ENCODE assay signal across 1 cellular context in the genomic region with DNA sequence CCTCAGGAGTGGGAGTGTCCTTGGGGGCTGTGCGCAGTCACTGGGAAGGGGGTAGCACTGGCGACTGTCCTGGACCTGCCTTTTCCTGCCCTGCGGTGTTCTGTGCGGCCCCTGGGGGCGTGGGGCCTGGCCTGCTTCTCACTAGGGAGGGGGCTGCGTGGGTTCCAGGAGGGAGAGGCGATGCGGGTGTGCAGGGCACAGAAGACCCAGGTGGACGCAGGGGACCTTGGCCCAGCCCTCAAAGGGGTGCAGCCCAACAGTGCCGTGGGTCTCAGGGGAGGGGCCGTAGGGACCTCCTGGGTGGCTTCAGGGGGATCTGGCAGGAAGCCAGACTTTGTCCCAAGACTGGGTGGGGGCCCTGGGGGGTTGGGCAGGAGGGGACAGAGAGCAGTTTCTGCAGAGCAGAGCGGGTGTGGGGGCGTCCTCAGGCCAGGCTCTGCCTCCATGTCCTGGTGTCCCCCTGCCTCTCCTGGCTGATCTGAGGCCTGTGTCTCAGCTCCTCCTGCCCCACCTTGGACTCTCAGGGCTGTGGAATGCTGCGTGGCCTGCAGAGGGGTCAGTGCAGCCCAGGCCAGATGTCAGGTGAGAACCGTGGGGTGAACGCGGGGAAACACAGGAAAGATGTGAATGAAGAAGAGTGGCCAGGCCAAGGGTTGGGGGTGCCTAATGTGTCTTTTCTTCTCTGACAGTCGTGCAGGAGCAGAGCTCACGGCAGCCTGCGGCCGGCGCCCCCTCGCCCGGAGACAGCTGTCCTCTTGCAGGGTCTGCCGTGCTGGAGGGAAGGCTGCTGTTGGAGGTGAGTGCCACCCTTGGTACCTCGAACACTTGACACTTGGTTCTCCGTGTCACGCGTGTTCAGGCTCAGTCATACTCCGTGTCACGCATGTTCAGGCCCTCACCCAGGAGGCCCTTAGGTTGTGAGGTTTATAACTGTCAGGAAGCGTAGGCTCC.
TF ChIP-seq lines count a peak whose summit lies in the region.

No MANE protein-coding gene starts in this region.

TF ChIP-seq in SK-N-SH treated with all-trans-retinoic acid at 6 μM for 48 hours, 23 proteins besides CTCF, POLR2A, EP300 and RAD21 (continued from another document):
- TF ChIP-seq, protein P1, sequence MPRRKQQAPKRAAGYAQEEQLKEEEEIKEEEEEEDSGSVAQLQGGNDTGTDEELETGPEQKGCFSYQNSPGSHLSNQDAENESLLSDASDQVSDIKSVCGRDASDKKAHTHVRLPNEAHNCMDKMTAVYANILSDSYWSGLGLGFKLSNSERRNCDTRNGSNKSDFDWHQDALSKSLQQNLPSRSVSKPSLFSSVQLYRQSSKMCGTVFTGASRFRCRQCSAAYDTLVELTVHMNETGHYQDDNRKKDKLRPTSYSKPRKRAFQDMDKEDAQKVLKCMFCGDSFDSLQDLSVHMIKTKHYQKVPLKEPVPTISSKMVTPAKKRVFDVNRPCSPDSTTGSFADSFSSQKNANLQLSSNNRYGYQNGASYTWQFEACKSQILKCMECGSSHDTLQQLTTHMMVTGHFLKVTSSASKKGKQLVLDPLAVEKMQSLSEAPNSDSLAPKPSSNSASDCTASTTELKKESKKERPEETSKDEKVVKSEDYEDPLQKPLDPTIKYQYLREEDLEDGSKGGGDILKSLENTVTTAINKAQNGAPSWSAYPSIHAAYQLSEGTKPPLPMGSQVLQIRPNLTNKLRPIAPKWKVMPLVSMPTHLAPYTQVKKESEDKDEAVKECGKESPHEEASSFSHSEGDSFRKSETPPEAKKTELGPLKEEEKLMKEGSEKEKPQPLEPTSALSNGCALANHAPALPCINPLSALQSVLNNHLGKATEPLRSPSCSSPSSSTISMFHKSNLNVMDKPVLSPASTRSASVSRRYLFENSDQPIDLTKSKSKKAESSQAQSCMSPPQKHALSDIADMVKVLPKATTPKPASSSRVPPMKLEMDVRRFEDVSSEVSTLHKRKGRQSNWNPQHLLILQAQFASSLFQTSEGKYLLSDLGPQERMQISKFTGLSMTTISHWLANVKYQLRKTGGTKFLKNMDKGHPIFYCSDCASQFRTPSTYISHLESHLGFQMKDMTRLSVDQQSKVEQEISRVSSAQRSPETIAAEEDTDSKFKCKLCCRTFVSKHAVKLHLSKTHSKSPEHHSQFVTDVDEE (CRISPR knock-in tag; IDR thresholded peaks at IDR 0.05), result no peak
- TF ChIP-seq OSR1 (CRISPR knock-in tag; IDR thresholded peaks at IDR 0.05), result no peak
- TF ChIP-seq TOX (CRISPR knock-in tag; IDR thresholded peaks at IDR 0.05; ENCODE audit: borderline replicate concordance), result no peak
